ENCODE assay signal across 32 cellular contexts in the genomic region with DNA sequence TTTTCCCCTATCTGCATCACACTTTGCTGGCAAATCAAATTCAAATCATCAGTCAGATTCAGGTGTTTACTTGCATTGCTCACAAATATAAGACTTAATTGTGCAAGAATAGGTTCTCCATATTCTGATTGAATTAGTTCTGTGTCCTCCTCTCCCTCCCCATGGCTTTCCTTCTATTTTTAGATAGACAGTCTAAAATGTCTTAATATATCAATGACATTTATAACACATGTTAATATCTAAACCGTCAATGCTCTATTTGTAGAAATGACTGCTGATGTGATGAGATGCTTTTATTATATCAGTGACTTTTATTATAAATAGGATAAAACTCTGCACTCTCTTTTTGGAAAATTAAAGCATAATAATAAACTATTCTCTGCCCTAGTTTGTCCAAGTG.
"Had no signal": no experiment of that assay in that cellular context is flagged by ENCODE, and none has a peak within 500 bp of the region (broad histone marks: within the 10 kb centered on the region; RNA-seq: fewer than 3 reads in every experiment).

No MANE protein-coding gene starts in this region.

- H3K4me3 ChIP-seq: adrenal gland, body of pancreas, breast epithelium had no signal

- ATAC-seq: activated CD8-positive, alpha-beta T cell treated with anti-CD3 and anti-CD28 coated beads for 36 hours; activated naive CD4-positive, alpha-beta T cell treated with anti-CD3 and anti-CD28 coated beads, Interleukin-2, amount 50 U/mL, for 72 hours; activated T-cell treated with anti-CD3 and anti-CD28 coated beads, Interleukin-2, amount 50 U/mL, for 4 hours; activated T-cell treated with anti-CD3 and anti-CD28 coated beads, Interleukin-2, amount 50 U/mL, for 72 hours; activated T-helper 17 cell treated with anti-CD3 and anti-CD28 coated beads, Interleukin-2, amount 50 U/mL, for 72 hours; body of pancreas had no signal

- H3K27ac ChIP-seq: adrenal gland, body of pancreas, brain microvascular endothelial cell, breast epithelium, VCaP had no signal

- H3K36me3 ChIP-seq: adrenal gland, brain microvascular endothelial cell, breast epithelium had no signal

- DNase-seq: activated B cell treated with CpG ODN at 0.5 μM for 24 hours; activated CD4-positive, alpha-beta memory T cell treated with anti-CD3 and anti-CD28 coated beads for 36 hours; activated CD4-positive, alpha-beta T cell treated with anti-CD3 and anti-CD28 coated beads for 4 hours; activated CD4-positive, alpha-beta T cell treated with anti-CD3 and anti-CD28 coated beads, Interleukin-2, amount 10 ng/mL, durations not matched to agents 24 days and 14 days; activated CD4-positive, alpha-beta T cell treated with anti-CD3 and anti-CD28 coated beads, Interleukin-2, amount 50 U/mL, for 1 hour; activated CD4-positive, alpha-beta T cell treated with anti-CD3 and anti-CD28 coated beads, Interleukin-2, amount 50 U/mL, for 4 hours; activated CD4-positive, CD25-positive, alpha-beta regulatory T cell treated with anti-CD3 and anti-CD28 coated beads, Interleukin-2, amount 50 U/mL, for 72 hours; activated CD8-positive, alpha-beta memory T cell treated with anti-CD3 and anti-CD28 coated beads, Interleukin-2, amount 50 U/mL, for 4 hours; activated CD8-positive, alpha-beta T cell treated with anti-CD3 and anti-CD28 coated beads for 36 hours; activated effector memory CD4-positive, alpha-beta T cell treated with anti-CD3 and anti-CD28 coated beads, Interleukin-2, amount 50 U/mL, for 16 hours; activated gamma-delta T cell treated with Interleukin-2 at 50 U/mL for 16 hours; activated naive CD4-positive, alpha-beta T cell; activated naive CD4-positive, alpha-beta T cell treated with anti-CD3 and anti-CD28 coated beads for 36 hours; activated naive CD4-positive, alpha-beta T cell treated with anti-CD3 and anti-CD28 coated beads, Interleukin-2, amount 50 U/mL, for 16 hours; activated naive CD8-positive, alpha-beta T cell treated with anti-CD3 and anti-CD28 coated beads for 36 hours; activated T-cell treated with anti-CD3 and anti-CD28 coated beads for 4 hours; activated T-cell treated with anti-CD3 and anti-CD28 coated beads, Interleukin-2, amount 50 U/mL, for 1 hour; activated T-cell treated with anti-CD3 and anti-CD28 coated beads, Interleukin-2, amount 50 U/mL, for 4 hours; activated T-cell treated with anti-CD3 and anti-CD28 coated beads, Interleukin-2, amount 50 U/mL, for 72 hours; adrenal gland; amniotic stem cell; aorta; body of pancreas; brain microvascular endothelial cell; central memory CD4-positive, alpha-beta T cell; T-helper 1 cell; T-helper 2 cell; T-helper 9 cell had no signal

- H3K4me1 ChIP-seq: adrenal gland, body of pancreas had no signal

- H3K27me3 ChIP-seq: adrenal gland, body of pancreas, brain microvascular endothelial cell, breast epithelium had no signal

- H3K9me3 ChIP-seq: adrenal gland, body of pancreas, breast epithelium had no signal
